28 cellular contexts compared by ENCODE assay signal in the genomic region with DNA sequence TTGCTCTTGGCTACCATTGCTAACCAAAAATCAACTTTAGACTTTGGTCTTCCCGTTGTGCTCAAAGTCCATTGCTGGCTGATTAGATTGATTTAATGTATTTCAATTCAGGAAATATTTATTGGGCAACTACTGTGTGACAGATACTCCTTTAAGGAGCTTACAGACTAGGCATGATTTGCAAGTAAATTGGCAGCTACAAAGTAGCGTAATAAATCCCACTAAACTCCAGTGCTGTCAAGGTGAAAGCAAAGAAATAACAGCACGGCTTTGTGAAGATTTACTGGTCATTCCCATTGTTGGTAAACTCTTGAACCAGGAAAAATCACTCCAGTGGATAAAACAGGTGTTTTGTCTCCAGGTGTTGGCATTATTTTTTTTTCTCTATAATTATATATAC.
"Had no signal": no experiment of that assay in that cellular context is flagged by ENCODE, and none has a peak within 500 bp of the region (broad histone marks: within the 10 kb centered on the region; RNA-seq: fewer than 3 reads in every experiment).

No MANE protein-coding gene starts in this region.

- H3K4me3 ChIP-seq: cardiac muscle cell, MG63, SK-N-MC had no signal

- H3K36me3 ChIP-seq: brain microvascular endothelial cell, cardiac muscle cell, MG63 had no signal

- H3K4me1 Mint-ChIP-seq: activated naive CD4-positive, alpha-beta T cell treated with anti-CD3 and anti-CD28 coated beads, Interleukin-2, amount 10 ng/mL, durations not matched to agents 7 days and 5 days; activated naive CD8-positive, alpha-beta T cell treated with anti-CD3 and anti-CD28 coated beads for 36 hours; T-cell had no signal

- H3K9me3 ChIP-seq: MG63 had no signal

- ATAC-seq: activated CD4-positive, CD25-positive, alpha-beta regulatory T cell treated with anti-CD3 and anti-CD28 coated beads, Interleukin-2, amount 50 U/mL, for 24 hours; activated CD8-positive, alpha-beta T cell treated with anti-CD3 and anti-CD28 coated beads for 36 hours; activated T-cell treated with anti-CD3 and anti-CD28 coated beads, Interleukin-2, amount 50 U/mL, for 72 hours; Panc1; Right ventricle myocardium inferior; T-cell had no signal

- H3K27me3 Mint-ChIP-seq: activated CD8-positive, alpha-beta T cell treated with anti-CD3 and anti-CD28 coated beads for 36 hours; activated naive CD4-positive, alpha-beta T cell treated with anti-CD3 and anti-CD28 coated beads, Interleukin-2, amount 10 ng/mL, durations not matched to agents 7 days and 5 days; activated naive CD8-positive, alpha-beta T cell treated with anti-CD3 and anti-CD28 coated beads for 36 hours had no signal

- H3K27ac ChIP-seq: brain microvascular endothelial cell, cardiac muscle cell, SK-N-MC had no signal

- H3K36me3 Mint-ChIP-seq: activated naive CD4-positive, alpha-beta T cell treated with anti-CD3 and anti-CD28 coated beads, Interleukin-2, amount 10 ng/mL, durations not matched to agents 7 days and 5 days; activated naive CD8-positive, alpha-beta T cell treated with anti-CD3 and anti-CD28 coated beads for 36 hours; T-cell had no signal

- H3K4me3 Mint-ChIP-seq: activated CD8-positive, alpha-beta T cell treated with anti-CD3 and anti-CD28 coated beads for 36 hours; activated naive CD4-positive, alpha-beta T cell treated with anti-CD3 and anti-CD28 coated beads, Interleukin-2, amount 10 ng/mL, durations not matched to agents 7 days and 5 days; activated naive CD8-positive, alpha-beta T cell treated with anti-CD3 and anti-CD28 coated beads for 36 hours; activated T-cell treated with anti-CD3 and anti-CD28 coated beads, Interleukin-2, amount 50 U/mL, for 72 hours; T-cell had no signal

- H3K9me3 Mint-ChIP-seq: activated CD8-positive, alpha-beta T cell treated with anti-CD3 and anti-CD28 coated beads for 36 hours; activated naive CD4-positive, alpha-beta T cell treated with anti-CD3 and anti-CD28 coated beads, Interleukin-2, amount 10 ng/mL, durations not matched to agents 7 days and 5 days; activated naive CD8-positive, alpha-beta T cell treated with anti-CD3 and anti-CD28 coated beads for 36 hours; activated T-cell treated with anti-CD3 and anti-CD28 coated beads, Interleukin-2, amount 50 U/mL, for 72 hours; activated T-helper 2 cell treated with anti-CD3 and anti-CD28 coated beads, Interferon-gamma antibody, Interleukin-2, Interleukin-4, amounts not matched to agents 10 μg/mL and 5 μg/mL and 100 μg/mL, durations not matched to agents 14 hours and 24 hours and 36 hours; T-cell had no signal

- DNase-seq: activated CD4-positive, alpha-beta T cell treated with anti-CD3 and anti-CD28 coated beads for 4 hours; activated CD8-positive, alpha-beta memory T cell treated with anti-CD3 and anti-CD28 coated beads, Interleukin-2, amount 50 U/mL, for 4 hours; activated CD8-positive, alpha-beta T cell treated with anti-CD3 and anti-CD28 coated beads for 36 hours; activated gamma-delta T cell treated with Interleukin-2 at 50 U/mL for 16 hours; activated naive CD4-positive, alpha-beta T cell treated with anti-CD3 and anti-CD28 coated beads, Interleukin-2, amount 10 ng/mL, durations not matched to agents 7 days and 5 days; activated naive CD8-positive, alpha-beta T cell treated with anti-CD3 and anti-CD28 coated beads for 36 hours; activated T-cell treated with anti-CD3 and anti-CD28 coated beads, Interleukin-2, amount 50 U/mL, for 72 hours; brain microvascular endothelial cell; MV-4-11; NCI-H1092 treated with DMSO at 0.1 percent for 48 hours; NCI-H1417 treated with DMSO at 0.1 percent for 48 hours; NCI-H1694; NCI-H2029; NCI-H2107; NCI-H2171 treated with DMSO at 0.1 percent for 48 hours; NCI-H524; NK-92 treated with Interleukin-12 subunit alpha and Interleukin-12 subunit beta, amount 100 ng/mL, for 24 hours; OCI-M1; RPMI8226; T-cell; T-helper 2 cell had no signal

- H3K27ac Mint-ChIP-seq: activated CD8-positive, alpha-beta T cell treated with anti-CD3 and anti-CD28 coated beads for 36 hours; activated naive CD4-positive, alpha-beta T cell treated with anti-CD3 and anti-CD28 coated beads, Interleukin-2, amount 10 ng/mL, durations not matched to agents 7 days and 5 days; activated naive CD8-positive, alpha-beta T cell treated with anti-CD3 and anti-CD28 coated beads for 36 hours; activated T-cell treated with anti-CD3 and anti-CD28 coated beads, Interleukin-2, amount 50 U/mL, for 72 hours; activated T-helper 2 cell treated with anti-CD3 and anti-CD28 coated beads, Interferon-gamma antibody, Interleukin-2, Interleukin-4, amounts not matched to agents 10 μg/mL and 5 μg/mL and 100 μg/mL, durations not matched to agents 14 hours and 24 hours and 36 hours; T-cell had no signal

- H3K27me3 ChIP-seq: brain microvascular endothelial cell, cardiac muscle cell, MG63 had no signal
